Comparison of ENCODE assay signal across 11 cellular contexts in genomic region chr4:98448923-98449322, GRCh38.
DNase-seq lines count a peak whose midpoint lies in the region; ATAC-seq and TF ChIP-seq lines count a peak whose summit lies in the region.
"Had no signal": no experiment of that assay in that cellular context is flagged by ENCODE, and none has a peak within 500 bp of the region (broad histone marks: within the 10 kb centered on the region; RNA-seq: fewer than 3 reads in every experiment).

No MANE protein-coding gene starts in this region.

- no peaks in the 10 kb centered on the region; the same call in 1 of the 2 replicates for H3K36me3 ChIP-seq in GM06990 (ENCODE audit: control insufficient read depth, insufficient read depth, low read length)
- H3K36me3 ChIP-seq in WERI-Rb-1: no peaks in the 10 kb centered on the region

- no peak overlapping the region for H3K4me3 ChIP-seq in GM06990 (replicated peaks; ENCODE audit: low read depth, low read length)
- H3K4me3 ChIP-seq in WERI-Rb-1 (ENCODE audit: low read depth, low read length): no peak overlapping the region
- H3K4me3 ChIP-seq: esophagus squamous epithelium had no signal

- no peak overlapping the region for H3K27ac ChIP-seq in WERI-Rb-1
- H3K27ac ChIP-seq: esophagus squamous epithelium had no signal

- ATAC-seq in GM19438 (IDR thresholded peaks at IDR 0.05; ENCODE audit: low read depth, unreplicated experiment): peak; percentile 28
- ATAC-seq in HG02938 (IDR thresholded peaks at IDR 0.05; ENCODE audit: unreplicated experiment): no peak
- ATAC-seq: left ventricle myocardium superior had no signal

- H3K27me3 ChIP-seq in GM06990 (replicated peaks; ENCODE audit: control insufficient read depth, insufficient read depth, low read length): no peaks in the 10 kb centered on the region
- no peaks in the 10 kb centered on the region for H3K27me3 ChIP-seq in WERI-Rb-1 (ENCODE audit: insufficient read depth, low read depth, severe bottlenecking)
- H3K27me3 ChIP-seq: esophagus squamous epithelium had no signal

- peaks cover 3% of the 10 kb centered on the region for H3K9me3 ChIP-seq in WERI-Rb-1 (ENCODE audit: severe bottlenecking)

- DNase-seq in GM06990 (ENCODE audit: extremely low read depth, insufficient read length) (peak; percentile 8), NAMALWA (ENCODE audit: low spot score) (peak; percentile 22), iris pigment epithelial cell (ENCODE audit: low read depth) (peak; percentile 38), NCI-H446 treated with DMSO at 0.1 percent for 48 hours (lab: John Stamatoyannopoulos, UW) (no peak), DMS79 (lab: John Stamatoyannopoulos, UW) (no peak), WERI-Rb-1 (no peak)
- DNase-seq: esophagus squamous epithelium, GOT3, left ventricle myocardium superior had no signal

- TF ChIP-seq CTCF in GM06990 (IDR thresholded peaks at IDR 0.05; ENCODE audit: insufficient read depth, low read length, poor library complexity, severe bottlenecking) (no peak), WERI-Rb-1 (IDR thresholded peaks at IDR 0.05; ENCODE audit: low read depth, low read length) (no peak)

Comparison
In these comparisons a context has a peak if more than half of its experiments do, and no peak if none do; other contexts are left out.
1. DNase-seq: peak in GM06990 (single experiment), NAMALWA (single experiment) and iris pigment epithelial cell (single experiment); none in NCI-H446 treated with DMSO at 0.1 percent for 48 hours (single experiment), DMS79 (single experiment) and WERI-Rb-1 (single experiment).